Comparison of ENCODE assay signal across 2 cellular contexts in genomic region chr11:57999523-57999922, GRCh38. TPM values are rescaled to one million over a fixed set of nuclear protein-coding genes. Genes with fewer than 3 reads are reported as not detected.
"Had no signal": no experiment of that assay in that cellular context is flagged by ENCODE, and none has a peak within 500 bp of the region (broad histone marks: within the 10 kb centered on the region; RNA-seq: fewer than 3 reads in every experiment).

No MANE protein-coding gene starts in this region.

RNA-seq across cellular contexts. Expression of gene OR9Q1, which starts 24.2 kb away (rescaled TPM):
- total RNA-seq: G401, GM12878 had no signal
- polyA plus RNA-seq: GM12878 had no signal

RNA-seq across cellular contexts. Expression of gene OR6Q1, which starts 31.2 kb away (rescaled TPM):
- total RNA-seq: G401, GM12878 had no signal
- polyA plus RNA-seq: GM12878 had no signal
